Comparison of ENCODE assay signal across 1 cellular context in the genomic region with DNA sequence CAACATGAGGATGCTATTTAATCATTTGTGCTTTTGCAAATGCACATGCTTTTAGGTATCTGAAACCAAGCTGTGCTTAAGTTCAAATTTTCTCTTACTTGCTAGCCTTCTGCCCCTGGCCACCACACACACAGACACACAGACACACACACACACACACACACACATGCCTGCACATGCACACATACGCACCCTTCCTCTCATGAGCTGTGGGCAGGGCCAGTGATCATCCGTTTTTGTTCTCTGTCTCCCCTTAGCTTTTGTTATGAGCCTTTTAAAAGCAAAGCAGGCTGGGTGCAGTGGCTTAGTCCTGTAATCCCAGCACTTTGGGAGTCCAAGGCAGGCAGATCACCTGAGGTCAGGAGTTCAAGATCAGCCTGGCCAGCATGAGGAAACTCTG.
TF ChIP-seq lines count a peak whose summit lies in the region.

No MANE protein-coding gene starts in this region.

TF ChIP-seq in A549, 52 proteins besides CTCF, POLR2A, EP300 and RAD21 (continued from another document):
- TF ChIP-seq, protein P1, sequence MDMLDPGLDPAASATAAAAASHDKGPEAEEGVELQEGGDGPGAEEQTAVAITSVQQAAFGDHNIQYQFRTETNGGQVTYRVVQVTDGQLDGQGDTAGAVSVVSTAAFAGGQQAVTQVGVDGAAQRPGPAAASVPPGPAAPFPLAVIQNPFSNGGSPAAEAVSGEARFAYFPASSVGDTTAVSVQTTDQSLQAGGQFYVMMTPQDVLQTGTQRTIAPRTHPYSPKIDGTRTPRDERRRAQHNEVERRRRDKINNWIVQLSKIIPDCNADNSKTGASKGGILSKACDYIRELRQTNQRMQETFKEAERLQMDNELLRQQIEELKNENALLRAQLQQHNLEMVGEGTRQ (IDR thresholded peaks at IDR 0.05), result no peak
- TF ChIP-seq ESRRA (IDR thresholded peaks at IDR 0.05; ENCODE audit: borderline replicate concordance, low read length), result no peak
- no peak for TF ChIP-seq HOXA7 (CRISPR knock-in tag; IDR thresholded peaks at IDR 0.05)
- TF ChIP-seq FOXS1 (CRISPR knock-in tag; IDR thresholded peaks at IDR 0.05), result no peak
- TF ChIP-seq RARB (CRISPR knock-in tag; IDR thresholded peaks at IDR 0.05), result no peak
- TF ChIP-seq HOXB13 (CRISPR knock-in tag; IDR thresholded peaks at IDR 0.05; ENCODE audit: low read depth), result no peak
- no peak for TF ChIP-seq EHMT2 (IDR thresholded peaks at IDR 0.05; ENCODE audit: low read depth)
